Comparison of ENCODE assay signal across 34 cellular contexts in genomic region chr13:90954605-90955004, GRCh38.
"Had no signal": no experiment of that assay in that cellular context is flagged by ENCODE, and none has a peak within 500 bp of the region (broad histone marks: within the 10 kb centered on the region; RNA-seq: fewer than 3 reads in every experiment).

No MANE protein-coding gene starts in this region.

- H3K9me3 ChIP-seq: MG63 had no signal

- H3K9ac ChIP-seq: KMS-11 had no signal

- H3K27me3 ChIP-seq: MG63 had no signal

- H3K27ac ChIP-seq: KMS-11 had no signal

- DNase-seq: Karpas-422, Kasumi-1, MG63, MM.1S, MV-4-11, NCI-H1048, NCI-H1092, NCI-H1092 treated with DMSO at 0.1 percent for 48 hours, NCI-H1105, NCI-H1105 treated with DMSO at 0.1 percent for 48 hours, NCI-H1417, NCI-H1417 treated with DMSO at 0.1 percent for 48 hours, NCI-H1436, NCI-H1436 treated with DMSO at 0.1 percent for 48 hours, NCI-H146, NCI-H1694, NCI-H1694 treated with DMSO at 0.1 percent for 48 hours, NCI-H187, NCI-H187 treated with DMSO at 0.1 percent for 48 hours, NCI-H1930, NCI-H2029, NCI-H2029 treated with DMSO at 0.1 percent for 48 hours, NCI-H2081, NCI-H2081 treated with DMSO at 0.1 percent for 48 hours, NCI-H2107, NCI-H2171, NCI-H2171 treated with DMSO at 0.1 percent for 48 hours, NCI-H2227 treated with DMSO at 0.1 percent for 48 hours, NCI-H226, NCI-H345, NCI-H446, NCI-H446 treated with DMSO at 0.1 percent for 48 hours, NCI-H510A had no signal

- H3K36me3 ChIP-seq: MG63 had no signal

- H3K4me2 ChIP-seq: KMS-11 had no signal

- H3K4me3 ChIP-seq: MG63 had no signal
